4 cellular contexts compared by ENCODE assay signal in genomic region chr22:39043063-39043462, GRCh38. TPM values are rescaled to one million over a fixed set of nuclear protein-coding genes. Genes with fewer than 3 reads are reported as not detected.
"Had no signal": no experiment of that assay in that cellular context is flagged by ENCODE, and none has a peak within 500 bp of the region (broad histone marks: within the 10 kb centered on the region; RNA-seq: fewer than 3 reads in every experiment).

No MANE protein-coding gene starts in this region.

RNA-seq across cellular contexts. Expression of gene APOBEC3D, which starts 22.1 kb away (rescaled TPM):
- total RNA-seq: HT-29 had no signal

RNA-seq across cellular contexts. Expression of gene APOBEC3G, which starts 34.0 kb away (rescaled TPM):
- total RNA-seq: HT-29 had no signal
- polyA plus RNA-seq: SK-N-SH had no signal

RNA-seq across cellular contexts. Expression of gene APOBEC3H, which starts 54.0 kb away (rescaled TPM):
- total RNA-seq: HT-29, M059J had no signal
- polyA plus RNA-seq: IMR-90 had no signal
